21 cellular contexts compared by ENCODE assay signal in genomic region chr16:71229344-71229743, GRCh38. TPM values are rescaled to one million over a fixed set of nuclear protein-coding genes. Genes with fewer than 3 reads are reported as not detected.
"Had no signal": no experiment of that assay in that cellular context is flagged by ENCODE, and none has a peak within 500 bp of the region (broad histone marks: within the 10 kb centered on the region; RNA-seq: fewer than 3 reads in every experiment).

No MANE protein-coding gene starts in this region.

- H3K27ac ChIP-seq: heart right ventricle, parathyroid adenoma, psoas muscle, right lobe of liver, spleen, testis, tibial nerve had no signal

- H3K9ac ChIP-seq: parathyroid adenoma had no signal

- H3K27ac Mint-ChIP-seq: dendritic cell treated with granulocyte-macrophage colony-stimulating factor and Interleukin-4, amounts not matched to agents 40 ng/mL and 50 ng/mL, for 4 days; effector memory CD8-positive, alpha-beta T cell; naive thymus-derived CD4-positive, alpha-beta T cell; stimulated activated naive B cell treated with anti-CD40 and anti-IgM and Interleukin-4, amounts not matched to agents 10 μg/mL and 1 μg/mL and 100 μg/mL, for 72 hours; stimulated activated naive CD8-positive, alpha-beta T cell treated with anti-CD3 and anti-CD28 coated beads, Interleukin-15, amount 100 ng/mL, for 72 hours had no signal

- H3K4me1 ChIP-seq: heart right ventricle, psoas muscle, right lobe of liver, spleen, testis, tibial nerve had no signal

- DNase-seq: effector memory CD8-positive, alpha-beta T cell; heart right ventricle; hypothalamus; kidney glomerular epithelial cell; mesendoderm; naive thymus-derived CD4-positive, alpha-beta T cell; psoas muscle; retina; right lobe of liver; spleen; stimulated activated CD4-positive, alpha-beta T cell treated with anti-CD3 and anti-CD28 coated beads, Interleukin-2, amount 100 ng/mL, for 24 hours; stimulated activated CD4-positive, alpha-beta T cell treated with anti-CD3 and anti-CD28 coated beads, Interleukin-4, amount 100 ng/mL, for 4 hours; stimulated activated naive B cell treated with anti-CD40 and anti-IgM and Interleukin-4, amounts not matched to agents 10 μg/mL and 1 μg/mL and 100 μg/mL, for 72 hours; stimulated activated naive CD8-positive, alpha-beta T cell treated with anti-CD3 and anti-CD28 coated beads, Interleukin-15, amount 100 ng/mL, for 72 hours; testis had no signal

- ATAC-seq: effector memory CD8-positive, alpha-beta T cell; esophagus mucosa; heart right ventricle; naive thymus-derived CD4-positive, alpha-beta T cell; psoas muscle; right lobe of liver; stimulated activated naive B cell treated with anti-CD40 and anti-IgM and Interleukin-4, amounts not matched to agents 10 μg/mL and 1 μg/mL and 100 μg/mL, for 72 hours; stimulated activated naive CD8-positive, alpha-beta T cell treated with anti-CD3 and anti-CD28 coated beads, Interleukin-15, amount 100 ng/mL, for 72 hours had no signal

- H3K36me3 ChIP-seq: heart right ventricle, right lobe of liver, spleen, tibial nerve had no signal

- H3K9me3 ChIP-seq: right lobe of liver, testis had no signal

- H3K4me3 ChIP-seq: heart right ventricle, psoas muscle, right lobe of liver, spleen, tibial nerve had no signal

- H3K27me3 ChIP-seq: right lobe of liver, testis had no signal

- H3K4me3 Mint-ChIP-seq: dendritic cell treated with granulocyte-macrophage colony-stimulating factor and Interleukin-4, amounts not matched to agents 40 ng/mL and 50 ng/mL, for 4 days; effector memory CD8-positive, alpha-beta T cell; stimulated activated naive B cell treated with anti-CD40 and anti-IgM and Interleukin-4, amounts not matched to agents 10 μg/mL and 1 μg/mL and 100 μg/mL, for 72 hours; stimulated activated naive CD8-positive, alpha-beta T cell treated with anti-CD3 and anti-CD28 coated beads, Interleukin-15, amount 100 ng/mL, for 72 hours had no signal

- H3K4me1 Mint-ChIP-seq: stimulated activated naive B cell treated with anti-CD40 and anti-IgM and Interleukin-4, amounts not matched to agents 10 μg/mL and 1 μg/mL and 100 μg/mL, for 72 hours had no signal

RNA-seq across cellular contexts. Expression of gene HYDIN, which starts 1.2 kb away (rescaled TPM):
- total RNA-seq: glomerular endothelial cell, lung microvascular endothelial cell had no signal
- polyA plus RNA-seq: naive thymus-derived CD4-positive, alpha-beta T cell had no signal
